In genomic region chr11:122724520-122724919, GRCh38 we compare ENCODE assay signal across 15 cellular contexts.
DNase-seq lines count a peak whose midpoint lies in the region; ATAC-seq and TF ChIP-seq lines count a peak whose summit lies in the region.
"Had no signal": no experiment of that assay in that cellular context is flagged by ENCODE, and none has a peak within 500 bp of the region (broad histone marks: within the 10 kb centered on the region; RNA-seq: fewer than 3 reads in every experiment).

No MANE protein-coding gene starts in this region.

- no peaks in the 10 kb centered on the region for H3K27me3 ChIP-seq in upper lobe of right lung

- peak overlapping the region; percentile 83 for H3K27ac Mint-ChIP-seq in activated CD8-positive, alpha-beta memory T cell treated with anti-CD3 and anti-CD28 coated beads, Interleukin-2, amount 10 ng/mL, durations not matched to agents 7 days and 5 days
- H3K27ac Mint-ChIP-seq in activated CD8-positive, alpha-beta T cell treated with anti-CD3 and anti-CD28 coated beads for 36 hours: peak overlapping the region; percentile 88
- no peak overlapping the region for H3K27ac Mint-ChIP-seq in chondrocyte (ENCODE audit: unreplicated experiment)

- no peaks in the 10 kb centered on the region for H3K9me3 ChIP-seq in upper lobe of right lung
- H3K9me3 ChIP-seq: A549 had no signal

- no peaks in the 10 kb centered on the region for H3K9me3 Mint-ChIP-seq in activated CD8-positive, alpha-beta memory T cell treated with anti-CD3 and anti-CD28 coated beads, Interleukin-2, amount 10 ng/mL, durations not matched to agents 7 days and 5 days (ENCODE audit: low read depth)
- no peaks in the 10 kb centered on the region for H3K9me3 Mint-ChIP-seq in activated CD8-positive, alpha-beta T cell treated with anti-CD3 and anti-CD28 coated beads for 36 hours
- H3K9me3 Mint-ChIP-seq in chondrocyte (ENCODE audit: low read depth): no peaks in the 10 kb centered on the region
- H3K9me3 Mint-ChIP-seq: activated T-cell treated with anti-CD3 and anti-CD28 coated beads, Interleukin-2, amount 50 U/mL, for 72 hours; naive B cell had no signal

- POLR2A ChIA-PET in activated CD8-positive, alpha-beta T cell treated with anti-CD3 and anti-CD28 coated beads for 36 hours (lab: Charles Lee): interaction anchor here (1.4 to 2.1 kb wide), 4 partner anchors 12 to 56 kb away, joined by 5 to 6 read pairs (median 6); no protein-coding TSS in a partner anchor

- H3K36me3 Mint-ChIP-seq in activated CD8-positive, alpha-beta memory T cell treated with anti-CD3 and anti-CD28 coated beads, Interleukin-2, amount 10 ng/mL, durations not matched to agents 7 days and 5 days: peaks cover 19% of the 10 kb centered on the region
- peaks cover 12% of the 10 kb centered on the region for H3K36me3 Mint-ChIP-seq in activated CD8-positive, alpha-beta T cell treated with anti-CD3 and anti-CD28 coated beads for 36 hours (ENCODE audit: low read depth)
- no peaks in the 10 kb centered on the region for H3K36me3 Mint-ChIP-seq in chondrocyte (ENCODE audit: low read depth)
- H3K36me3 Mint-ChIP-seq: naive B cell had no signal

- no peak overlapping the region for H3K4me3 Mint-ChIP-seq in activated CD8-positive, alpha-beta memory T cell treated with anti-CD3 and anti-CD28 coated beads, Interleukin-2, amount 10 ng/mL, durations not matched to agents 7 days and 5 days
- H3K4me3 Mint-ChIP-seq in activated CD8-positive, alpha-beta T cell treated with anti-CD3 and anti-CD28 coated beads for 36 hours: no peak overlapping the region
- no peak overlapping the region for H3K4me3 Mint-ChIP-seq in chondrocyte (ENCODE audit: unreplicated experiment)

- no peak for DNase-seq in activated CD8-positive, alpha-beta memory T cell treated with anti-CD3 and anti-CD28 coated beads, Interleukin-2, amount 10 ng/mL, durations not matched to agents 7 days and 5 days
- DNase-seq in activated CD8-positive, alpha-beta memory T cell treated with anti-CD3 and anti-CD28 coated beads for 24 hours: no peak
- no peak for DNase-seq in activated CD8-positive, alpha-beta T cell treated with anti-CD3 and anti-CD28 coated beads for 36 hours
- peak; percentile 69 for DNase-seq in islet precursor cell
- no peak for DNase-seq in upper lobe of right lung
- no peak for DNase-seq in chondrocyte (ENCODE audit: low spot score)
- DNase-seq: activated T-cell treated with anti-CD3 and anti-CD28 coated beads, Interleukin-2, amount 50 U/mL, for 72 hours; naive B cell; NCI-H2107 had no signal

- no peaks in the 10 kb centered on the region for H3K36me3 ChIP-seq in upper lobe of right lung

- no peak for ATAC-seq in activated CD8-positive, alpha-beta memory T cell treated with anti-CD3 and anti-CD28 coated beads, Interleukin-2, amount 10 ng/mL, durations not matched to agents 7 days and 5 days
- ATAC-seq in activated CD8-positive, alpha-beta T cell treated with anti-CD3 and anti-CD28 coated beads for 36 hours: no peak
- ATAC-seq in upper lobe of right lung (peak; percentile 42), GM18502 (IDR thresholded peaks at IDR 0.05; ENCODE audit: poor library complexity, unreplicated experiment) (no peak), HG03571 (IDR thresholded peaks at IDR 0.05; ENCODE audit: unreplicated experiment) (no peak)
- ATAC-seq: A549; activated CD4-positive, CD25-positive, alpha-beta regulatory T cell treated with anti-CD3 and anti-CD28 coated beads, Interleukin-2, amount 50 U/mL, for 24 hours; activated T-cell treated with anti-CD3 and anti-CD28 coated beads, Interleukin-2, amount 50 U/mL, for 72 hours; left lobe of liver had no signal

- no peak for TF ChIP-seq CTCF in activated CD8-positive, alpha-beta T cell treated with anti-CD3 and anti-CD28 coated beads for 36 hours (IDR thresholded peaks at IDR 0.05)
- TF ChIP-seq CTCF in upper lobe of right lung (IDR thresholded peaks at IDR 0.05) (no peak), chondrocyte (IDR thresholded peaks at IDR 0.05) (no peak)

- H3K4me1 ChIP-seq in upper lobe of right lung: peaks cover 25% of the 10 kb centered on the region

- CTCF ChIA-PET in activated CD8-positive, alpha-beta memory T cell treated with anti-CD3 and anti-CD28 coated beads, Interleukin-2, amount 10 ng/mL, durations not matched to agents 7 days and 5 days (lab: Charles Lee): interaction anchor here (1.0 to 7.0 kb wide), 4 partner anchors 20 to 31 kb away, joined by 3 to 50 read pairs (median 8); no protein-coding TSS in a partner anchor
- CTCF ChIA-PET in activated CD8-positive, alpha-beta T cell treated with anti-CD3 and anti-CD28 coated beads for 36 hours (lab: Charles Lee): interaction anchor here (1.0 to 1.1 kb wide), 4 partner anchors 21 to 30 kb away, joined by 3 to 4 read pairs (median 4); no protein-coding TSS in a partner anchor

- peaks cover 91% of the 10 kb centered on the region for H3K4me1 Mint-ChIP-seq in activated CD8-positive, alpha-beta memory T cell treated with anti-CD3 and anti-CD28 coated beads, Interleukin-2, amount 10 ng/mL, durations not matched to agents 7 days and 5 days
- H3K4me1 Mint-ChIP-seq in activated CD8-positive, alpha-beta T cell treated with anti-CD3 and anti-CD28 coated beads for 36 hours (ENCODE audit: low read depth): peaks cover 84% of the 10 kb centered on the region
- H3K4me1 Mint-ChIP-seq in chondrocyte (ENCODE audit: low read depth): peaks cover 56% of the 10 kb centered on the region

- no peaks in the 10 kb centered on the region for H3K27me3 Mint-ChIP-seq in activated CD8-positive, alpha-beta memory T cell treated with anti-CD3 and anti-CD28 coated beads, Interleukin-2, amount 10 ng/mL, durations not matched to agents 7 days and 5 days
- H3K27me3 Mint-ChIP-seq in activated CD8-positive, alpha-beta T cell treated with anti-CD3 and anti-CD28 coated beads for 36 hours: no peaks in the 10 kb centered on the region
- no peaks in the 10 kb centered on the region for H3K27me3 Mint-ChIP-seq in chondrocyte (ENCODE audit: low read depth)

- H3K27ac ChIP-seq in upper lobe of right lung: no peak overlapping the region

- H3K4me3 ChIP-seq in upper lobe of right lung: no peak overlapping the region
- H3K4me3 ChIP-seq: A549, skin epidermis had no signal

- intact Hi-C loops in activated CD8-positive, alpha-beta T cell treated with anti-CD3 and anti-CD28 coated beads for 36 hours (cut with micrococcal nuclease): loop anchor here (5.0 to 10.0 kb wide), 2 partner anchors 33 to 330 kb away; no protein-coding TSS in a partner anchor
- intact Hi-C loops in upper lobe of right lung (cut with DNase I): no loop called here
